ENCODE assay signal across 2 cellular contexts in the genomic region with DNA sequence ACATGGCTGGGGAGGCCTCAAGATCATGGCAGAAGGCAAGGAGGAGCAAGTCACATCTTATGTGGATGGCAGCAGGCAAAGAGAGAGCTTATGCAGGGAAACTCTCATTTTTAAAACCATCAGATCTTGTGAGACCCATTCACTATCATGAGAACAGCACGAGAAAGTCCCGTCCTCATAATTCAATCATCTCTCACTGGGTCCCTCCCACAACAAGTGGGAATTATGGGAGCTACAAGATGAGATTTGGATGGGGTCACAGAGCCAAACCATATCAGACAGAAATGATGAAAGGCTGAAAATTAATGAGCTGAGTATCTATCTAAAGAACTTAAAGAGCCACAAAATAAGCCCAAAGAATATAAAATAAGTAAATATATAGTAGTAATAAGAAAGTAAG. TPM values are rescaled to one million over a fixed set of nuclear protein-coding genes. Genes with fewer than 3 reads are reported as not detected.
"Had no signal": no experiment of that assay in that cellular context is flagged by ENCODE, and none has a peak within 500 bp of the region (broad histone marks: within the 10 kb centered on the region; RNA-seq: fewer than 3 reads in every experiment).

No MANE protein-coding gene starts in this region.

RNA-seq across cellular contexts. Expression of gene ATP8B1, which starts 44.3 kb away (rescaled TPM):
- total RNA-seq: OCI-LY7, SJCRH30 had no signal
